1 cellular context compared by ENCODE assay signal in genomic region chr15:63238796-63239195, GRCh38.
TF ChIP-seq lines count a peak whose summit lies in the region.

No MANE protein-coding gene starts in this region.

TF ChIP-seq in SK-N-SH treated with all-trans-retinoic acid at 6 μM for 48 hours, 23 proteins besides CTCF, POLR2A, EP300 and RAD21 (continued from another document):
- TF ChIP-seq CSRNP3 (CRISPR knock-in tag; IDR thresholded peaks at IDR 0.05) (no peak), GLIS3 (CRISPR knock-in tag; IDR thresholded peaks at IDR 0.05) (no peak), TOX (CRISPR knock-in tag; IDR thresholded peaks at IDR 0.05; ENCODE audit: borderline replicate concordance) (no peak)
